In genomic region chr1:219686171-219686570, GRCh38 we compare ENCODE assay signal across 1 cellular context.
TF ChIP-seq lines count a peak whose summit lies in the region.

No MANE protein-coding gene starts in this region.

TF ChIP-seq in SK-N-SH treated with all-trans-retinoic acid at 6 μM for 48 hours, 23 proteins besides CTCF, POLR2A, EP300 and RAD21 (continued from another document):
- no peak for TF ChIP-seq CSRNP3 (CRISPR knock-in tag; IDR thresholded peaks at IDR 0.05)
